In the genomic region with DNA sequence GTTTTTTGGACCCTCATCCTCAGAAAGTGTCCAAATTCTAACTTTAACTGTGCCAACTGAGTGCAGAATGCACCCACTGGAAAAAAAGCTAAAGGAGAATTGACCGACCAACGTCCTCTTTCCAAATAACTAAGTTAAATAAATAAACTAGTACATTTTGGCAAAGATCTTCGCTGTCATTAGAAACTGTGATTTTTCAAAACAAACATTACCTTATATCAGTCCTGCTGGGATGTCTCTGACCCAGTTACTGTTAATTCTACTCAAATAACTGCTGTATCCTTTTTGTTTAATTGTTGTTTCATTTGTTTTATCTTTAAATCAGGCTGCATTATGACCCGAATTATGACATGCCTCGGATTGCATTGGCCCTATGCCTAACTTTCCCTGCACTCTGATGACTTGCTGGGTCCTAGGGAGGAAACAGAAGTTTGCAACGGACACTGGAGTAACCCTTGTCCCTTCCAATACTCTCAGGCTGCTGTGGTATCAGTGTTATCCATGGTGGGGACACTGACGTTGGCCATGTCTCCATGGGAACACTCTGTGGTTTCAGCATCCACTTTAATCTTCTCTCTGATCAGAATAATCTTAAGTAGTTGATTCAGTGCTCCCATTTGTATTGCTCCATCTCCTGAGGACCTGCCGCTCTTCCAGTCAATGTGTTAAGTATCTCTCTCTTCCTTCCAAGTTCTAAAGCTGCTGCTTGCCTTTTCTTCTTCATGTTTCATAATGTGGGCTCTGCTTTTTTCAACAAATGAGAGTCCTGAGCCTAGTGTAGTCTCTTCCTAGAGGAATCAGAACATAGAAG, we compare ENCODE assay signal across 23 cellular contexts. TPM values are rescaled to one million over a fixed set of nuclear protein-coding genes. Genes with fewer than 3 reads are reported as not detected.
DNase-seq lines count a peak whose midpoint lies in the region; ATAC-seq, FAIRE-seq and TF ChIP-seq lines count a peak whose summit lies in the region.
"Had no signal": no experiment of that assay in that cellular context is flagged by ENCODE, and none has a peak within 500 bp of the region (broad histone marks: within the 10 kb centered on the region; RNA-seq: fewer than 3 reads in every experiment).

No MANE protein-coding gene starts in this region.

- BruUV-seq in HepG2 (replicated peaks; lab: Mats Ljungman, UMichigan) (no TSS peak), HCT116 (replicated peaks; lab: Mats Ljungman, UMichigan) (no TSS peak)

- H3K4me3 ChIP-seq in liver (ENCODE audit: low read depth in 1 of 3, low read length in 3 of 3) = no peak overlapping the region
- no peak overlapping the region for H3K4me3 ChIP-seq in HepG2 (replicated peaks in 1 of 3; ENCODE audit: insufficient read depth in 1 of 3, low read depth in 2 of 3, low read length in 3 of 3)
- H3K4me3 ChIP-seq in HCT116 (replicated peaks in 1 of 2; ENCODE audit: low read depth in 1 of 2, low read length in 2 of 2) = no peak overlapping the region
- H3K4me3 ChIP-seq in gastroesophageal sphincter = no peak overlapping the region
- H3K4me3 ChIP-seq: BLaER1, GM23338, HAP-1, SJCRH30 had no signal

- FAIRE-seq in HepG2 (lab: Jason Lieb, UNC) = no peak
- FAIRE-seq: HTR-8/SVneo had no signal

- H3K79me2 ChIP-seq in HepG2 (ENCODE audit: insufficient read depth, low read length) (no peaks in the 10 kb centered on the region), HCT116 (ENCODE audit: insufficient read depth, low read length) (no peaks in the 10 kb centered on the region)

- no peaks in the 10 kb centered on the region for H3K36me3 ChIP-seq in liver (ENCODE audit: control insufficient read depth in 4 of 4, insufficient read depth in 3 of 4, low read depth in 1 of 4, low read length in 3 of 4)
- H3K36me3 ChIP-seq in HepG2 (replicated peaks in 1 of 2; ENCODE audit: control insufficient read depth in 1 of 2, insufficient read depth in 2 of 2, low read length in 2 of 2) = no peaks in the 10 kb centered on the region
- H3K36me3 ChIP-seq in HCT116 (ENCODE audit: control insufficient read depth in 1 of 2, insufficient read depth in 2 of 2, low read length in 2 of 2) = no peaks in the 10 kb centered on the region
- H3K36me3 ChIP-seq in gastroesophageal sphincter = peaks cover 0 to 3% of the 10 kb centered on the region in 2 donors
- H3K36me3 ChIP-seq: HAP-1, SJCRH30 had no signal

- CTCF ChIA-PET in HepG2 (lab: Yijun Ruan, JAX; ENCODE audit: low intra/inter-chr PET ratio, low total read pairs) = interaction anchor here (1.9 kb wide), 1 partner anchor 80 kb away, joined by 6 read pairs; no protein-coding TSS in a partner anchor
- CTCF ChIA-PET in HCT116 (lab: Charles Lee) = interaction anchor here (0.9 to 3.1 kb wide), 3 partner anchors 10 to 118 kb away, joined by 3 to 21 read pairs (median 9); no protein-coding TSS in a partner anchor

- H3K9me2 ChIP-seq in HCT116 (ENCODE audit: insufficient read depth) = no peaks in the 10 kb centered on the region

- intact Hi-C loops in HepG2 (cut with micrococcal nuclease; ENCODE audit: unreplicated experiment) (no loop called here), HCT116 (cut with micrococcal nuclease) (no loop called here)

- RAD21 ChIA-PET in HCT116 (lab: Charles Lee; ENCODE audit: low non-redundant PET in 1 of 2, low total read pairs in 2 of 2, uncharacterized antibody in 2 of 2, unreplicated experiment in 2 of 2) = no interaction called here

- TF ChIP-seq EP300 in HepG2 (IDR thresholded peaks at IDR 0.05; ENCODE audit: low read depth in 2 of 2, low read length in 2 of 2) (no peak), HepG2 (CRISPR knock-in tag; IDR thresholded peaks at IDR 0.05; ENCODE audit: borderline replicate concordance) (no peak), gastroesophageal sphincter (IDR thresholded peaks at IDR 0.05) (no peak)

- DNase-seq in HepG2 (ENCODE audit: low spot score) = no peak
- DNase-seq in HCT116 (ENCODE audit: low read depth, low spot score) = no peak
- no peak for DNase-seq in SIG-M5 (lab: John Stamatoyannopoulos, UW)
- DNase-seq in DMS114 treated with DMSO at 0.1 percent for 48 hours (lab: John Stamatoyannopoulos, UW; ENCODE audit: unreplicated experiment) = no peak
- DNase-seq in DMS153 (lab: John Stamatoyannopoulos, UW) = no peak
- DNase-seq: Caco-2; CD4-positive, alpha-beta memory T cell; IMR-90; NCI-H1417; NCI-H1694 treated with DMSO at 0.1 percent for 48 hours; NCI-H2081 treated with DMSO at 0.1 percent for 48 hours; NCI-H446 treated with DMSO at 0.1 percent for 48 hours; NK-92 treated with Interleukin-12 subunit alpha and Interleukin-12 subunit beta, amount 100 ng/mL, for 24 hours; SJCRH30 had no signal

- H3K9ac ChIP-seq in liver (ENCODE audit: low read depth in 1 of 2, low read length in 2 of 2) (no peak overlapping the region), HepG2 (ENCODE audit: insufficient read depth, low read depth, low read length) (no peak overlapping the region), HCT116 (ENCODE audit: low read length) (no peak overlapping the region)
- H3K9ac ChIP-seq: BLaER1, KMS-11 had no signal

- POLR2A ChIA-PET in HepG2 (lab: Yijun Ruan, JAX) (interaction anchor here (1.5 kb wide), 1 partner anchor 19 kb away, joined by 4 read pairs; a partner anchor contains a TSS), HCT116 (lab: Charles Lee) (no interaction called here)

- H3K4me2 ChIP-seq in HepG2 (ENCODE audit: low read depth, low read length) (no peak overlapping the region), HCT116 (ENCODE audit: low read length) (no peak overlapping the region)
- H3K4me2 ChIP-seq: BLaER1, GM23338, KMS-11 had no signal

- 23% methylated on average over 8 of the region's 8 CpGs for WGBS in liver
- WGBS in HepG2 (ENCODE audit: low lambda C conversion rate) = under 1% methylated on average over 8 of the region's 8 CpGs
- WGBS in gastroesophageal sphincter (ENCODE audit: low coverage in 1 of 2), 2 donors = 27 to 29% methylated on average over 8 of the region's 8 CpGs

- TF ChIP-seq RAD21 in liver (IDR thresholded peaks at IDR 0.05) (no peak), HepG2 (CRISPR knock-in tag; IDR thresholded peaks at IDR 0.05) (no peak), HCT116 (IDR thresholded peaks at IDR 0.05; ENCODE audit: low read depth) (no peak)

- H4K20me1 ChIP-seq in HepG2 (ENCODE audit: insufficient read depth, low read length) (no peaks in the 10 kb centered on the region), HCT116 (ENCODE audit: insufficient read depth) (no peaks in the 10 kb centered on the region)
- H4K20me1 ChIP-seq: BLaER1 had no signal

- H3K4me1 ChIP-seq in liver (ENCODE audit: control insufficient read depth in 4 of 4, insufficient read depth in 4 of 4, low read length in 3 of 4) = peaks cover 6 to 20% (median 16%) of the 10 kb centered on the region in 4 donors
- no peaks in the 10 kb centered on the region for H3K4me1 ChIP-seq in HepG2 (ENCODE audit: insufficient read depth, low read length)
- H3K4me1 ChIP-seq in HCT116 (ENCODE audit: control insufficient read depth in 1 of 2, insufficient read depth in 2 of 2, low read length in 2 of 2) = peaks cover 3 to 10% of the 10 kb centered on the region in 2 experiments; a peak in 3 of 4 replicates
- peaks cover 0 to 15% (median 0%) of the 10 kb centered on the region in 3 donors for H3K4me1 ChIP-seq in gastroesophageal sphincter
- H3K4me1 ChIP-seq: Caco-2, SJCRH30 had no signal

- in situ Hi-C loops in HepG2 (cut with HindIII; ENCODE audit: extremely low pct_ligation_motif_present, low pct_unique_long_range_greater_than_20kb) = loop anchor here (5.0 kb wide), 2 partner anchors 81 to 136 kb away; no protein-coding TSS in a partner anchor

- no peaks in the 10 kb centered on the region for H3K9me3 ChIP-seq in liver (ENCODE audit: control insufficient read depth in 4 of 4, low read length in 3 of 4)
- no peaks in the 10 kb centered on the region for H3K9me3 ChIP-seq in HepG2 (ENCODE audit: low read length)
- no peaks in the 10 kb centered on the region for H3K9me3 ChIP-seq in HCT116 (ENCODE audit: control insufficient read depth in 1 of 2, insufficient read depth in 1 of 2, low read depth in 1 of 2, low read length in 2 of 2)
- H3K9me3 ChIP-seq in gastroesophageal sphincter = no peaks in the 10 kb centered on the region
- H3K9me3 ChIP-seq: BLaER1, Caco-2, HAP-1, SJCRH30 had no signal

- H2AFZ ChIP-seq in HepG2 (ENCODE audit: low read length) (no peak overlapping the region), HCT116 (ENCODE audit: low read depth, low read length, poor library complexity, severe bottlenecking) (peak overlapping the region; percentile 8)
- H2AFZ ChIP-seq: GM23338 had no signal

- no peak for TF ChIP-seq POLR2A in HepG2 (IDR thresholded peaks at IDR 0.05; ENCODE audit: insufficient read depth in 1 of 2, low read depth in 2 of 2, low read length in 2 of 2)
- no peak for TF ChIP-seq POLR2A in HCT116 (IDR thresholded peaks at IDR 0.05; ENCODE audit: borderline replicate concordance, extremely low read depth, insufficient read depth, insufficient read length)
- TF ChIP-seq POLR2A in gastroesophageal sphincter (IDR thresholded peaks at IDR 0.05) = no peak

- H3K27me3 ChIP-seq in liver (ENCODE audit: control insufficient read depth in 4 of 4, insufficient read depth in 4 of 4, low read length in 3 of 4) (no peaks in the 10 kb centered on the region), HepG2 (ENCODE audit: control insufficient read depth in 1 of 2, insufficient read depth in 2 of 2, low read length in 2 of 2) (no peaks in the 10 kb centered on the region), HCT116 (ENCODE audit: insufficient read depth, low read length) (no peaks in the 10 kb centered on the region), gastroesophageal sphincter (no peaks in the 10 kb centered on the region)
- H3K27me3 ChIP-seq: BLaER1, SJCRH30 had no signal

- no peak for TF ChIP-seq CTCF in liver (IDR thresholded peaks at IDR 0.05; ENCODE audit: low read depth, low read length, missing input control)
- TF ChIP-seq CTCF in HepG2 (CRISPR knock-in tag; IDR thresholded peaks at IDR 0.05) = no peak
- no peak for TF ChIP-seq CTCF in HCT116 (IDR thresholded peaks at IDR 0.05 in 2 of 3, conservative IDR thresholded peaks at IDR 0.05 in 1 of 3; ENCODE audit: borderline replicate concordance in 1 of 3, insufficient read depth in 1 of 3, low read depth in 2 of 3, low read length in 2 of 3)
- TF ChIP-seq CTCF in gastroesophageal sphincter (IDR thresholded peaks at IDR 0.05) = no peak

- ATAC-seq in HepG2 (no peak), HCT116 (no peak), gastroesophageal sphincter (peak; percentile 59)
- ATAC-seq: GM23338 had no signal

- H3K27ac ChIP-seq in liver (ENCODE audit: low read depth in 1 of 2, low read length in 2 of 2) = peak overlapping the region in 1 of 2 donors; percentile 17
- H3K27ac ChIP-seq in HepG2 (ENCODE audit: extremely low read length, insufficient read depth, low read length) = no peak overlapping the region
- H3K27ac ChIP-seq in HCT116 (ENCODE audit: low read depth, low read length) = no peak overlapping the region
- H3K27ac ChIP-seq in gastroesophageal sphincter = no peak overlapping the region
- H3K27ac ChIP-seq: BLaER1, KMS-11, RWPE1, SJCRH30 had no signal

RNA-seq across cellular contexts. Expression of a gene that starts 11.1 kb away (rescaled TPM):
- total RNA-seq in liver (under 1 TPM in 1 of 2 donors, not detected in 1; 0.25 TPM), HepG2 (2016; rRNA removed; fragmentation: Illumina TruSeq; extraction: Trizol) (not detected in 2 replicates), HCT116 (2021; ENCODE audit: unreplicated experiment) (not detected), gastroesophageal sphincter (not detected)
- polyA plus RNA-seq in liver (not detected), HepG2 (2011; rRNA removed) (not detected in 2 replicates)
- total RNA-seq in HepG2 (2016; cell fraction: cytosol; rRNA removed; fragmentation: Illumina TruSeq; extraction: Trizol; ENCODE audit: low read depth) = not detected in 2 replicates
- total RNA-seq in HepG2 (2016; cell fraction: insoluble cytoplasmic fraction; rRNA removed; fragmentation: Illumina TruSeq; extraction: Trizol) = not detected in 2 replicates
- not detected in 2 replicates for total RNA-seq in HepG2 (2016; cell fraction: membrane; rRNA removed; fragmentation: Illumina TruSeq; extraction: Trizol)
- total RNA-seq in HepG2 (2016; cell fraction: nucleus; rRNA removed; fragmentation: Illumina TruSeq; extraction: Trizol) = not detected in 2 replicates
- polyA plus RNA-seq in HepG2 (2011; cell fraction: cytosol; rRNA removed) = not detected in 2 replicates
- polyA plus RNA-seq in HepG2 (2011; cell fraction: nucleus; rRNA removed) = not detected in 2 replicates
- not detected in 2 replicates for polyA plus RNA-seq in HepG2 (2012)
- polyA plus RNA-seq in HepG2 (2016; cell fraction: cytosol; fragmentation: Illumina TruSeq; extraction: Trizol; ENCODE audit: low read depth) = not detected in 2 replicates
- not detected in 2 replicates for polyA plus RNA-seq in HepG2 (2016; cell fraction: insoluble cytoplasmic fraction; fragmentation: Illumina TruSeq; extraction: Trizol; ENCODE audit: low read depth)
- polyA plus RNA-seq in HepG2 (2016; cell fraction: membrane; fragmentation: Illumina TruSeq; extraction: Trizol; ENCODE audit: low read depth) = not detected in 2 replicates
- polyA plus RNA-seq in HepG2 (2016; cell fraction: nucleus; fragmentation: Illumina TruSeq; extraction: Trizol; ENCODE audit: insufficient read depth, low read depth) = not detected in 2 replicates
- polyA minus RNA-seq in HepG2 (2011; rRNA and poly(A)+ RNA removed; ENCODE audit: low replicate concordance) = not detected in 2 replicates
- not detected in 2 replicates for polyA minus RNA-seq in HepG2 (2011; cell fraction: cytosol; rRNA and poly(A)+ RNA removed)
- 0.50 TPM in 1 of 2 replicates, not detected in the other for polyA minus RNA-seq in HepG2 (2011; cell fraction: nucleus; rRNA and poly(A)+ RNA removed)
- not detected in 2 replicates for polyA plus RNA-seq in HCT116 (2012)
- total RNA-seq: Caco-2; CD4-positive, alpha-beta memory T cell; GM23338; IMR-90; SJCRH30; T-helper 1 cell treated with Interleukin-12 subunit alpha and Interleukin-12 subunit beta and Interleukin-4 antibody, amounts not matched to agents 30 ng/mL and 1 ng/mL, for 36 hours had no signal
- polyA plus RNA-seq: CD4-positive, alpha-beta memory T cell; GM23338; IMR-90 had no signal

RNA-seq across cellular contexts. Expression of a gene that starts 19.0 kb away (rescaled TPM):
- total RNA-seq in liver (10 to 100 TPM; 14.0 to 14.5 TPM), HepG2 (2016; rRNA removed; fragmentation: Illumina TruSeq; extraction: Trizol) (17.7 and 32.7 TPM in 2 replicates), HCT116 (2021; ENCODE audit: unreplicated experiment) (16.4 TPM), gastroesophageal sphincter (10 to 100 TPM; 20.5 to 32.1 (median 24.4) TPM)
- polyA plus RNA-seq in liver (1 to 10 TPM; 5.6 to 5.7 TPM), HepG2 (2011; rRNA removed) (8.1 and 8.7 TPM in 2 replicates)
- 0.97 and 1.3 TPM in 2 replicates for total RNA-seq in HepG2 (2016; cell fraction: cytosol; rRNA removed; fragmentation: Illumina TruSeq; extraction: Trizol; ENCODE audit: low read depth)
- total RNA-seq in HepG2 (2016; cell fraction: insoluble cytoplasmic fraction; rRNA removed; fragmentation: Illumina TruSeq; extraction: Trizol) = 18.9 and 31.5 TPM in 2 replicates
- total RNA-seq in HepG2 (2016; cell fraction: membrane; rRNA removed; fragmentation: Illumina TruSeq; extraction: Trizol) = 6.7 TPM in 2 replicates
- 18.4 and 19.1 TPM in 2 replicates for total RNA-seq in HepG2 (2016; cell fraction: nucleus; rRNA removed; fragmentation: Illumina TruSeq; extraction: Trizol)
- 3.5 and 5.6 TPM in 2 replicates for polyA plus RNA-seq in HepG2 (2011; cell fraction: cytosol; rRNA removed)
- 5.5 and 7.7 TPM in 2 replicates for polyA plus RNA-seq in HepG2 (2011; cell fraction: nucleus; rRNA removed)
- 9.0 and 9.5 TPM in 2 replicates for polyA plus RNA-seq in HepG2 (2012)
- 0.41 and 0.60 TPM in 2 replicates for polyA plus RNA-seq in HepG2 (2016; cell fraction: cytosol; fragmentation: Illumina TruSeq; extraction: Trizol; ENCODE audit: low read depth)
- polyA plus RNA-seq in HepG2 (2016; cell fraction: insoluble cytoplasmic fraction; fragmentation: Illumina TruSeq; extraction: Trizol; ENCODE audit: low read depth) = 19.1 and 20.6 TPM in 2 replicates
- 2.8 and 3.2 TPM in 2 replicates for polyA plus RNA-seq in HepG2 (2016; cell fraction: membrane; fragmentation: Illumina TruSeq; extraction: Trizol; ENCODE audit: low read depth)
- 14.1 and 14.6 TPM in 2 replicates for polyA plus RNA-seq in HepG2 (2016; cell fraction: nucleus; fragmentation: Illumina TruSeq; extraction: Trizol; ENCODE audit: insufficient read depth, low read depth)
- 11.0 TPM in 2 replicates for polyA minus RNA-seq in HepG2 (2011; rRNA and poly(A)+ RNA removed; ENCODE audit: low replicate concordance)
- polyA minus RNA-seq in HepG2 (2011; cell fraction: cytosol; rRNA and poly(A)+ RNA removed) = 11.7 and 13.1 TPM in 2 replicates
- 38.1 and 39.8 TPM in 2 replicates for polyA minus RNA-seq in HepG2 (2011; cell fraction: nucleus; rRNA and poly(A)+ RNA removed)
- 7.8 and 10.2 TPM in 2 replicates for polyA plus RNA-seq in HCT116 (2012)

RNA-seq across cellular contexts. Expression of a gene that starts 34.5 kb away (rescaled TPM):
- not detected for total RNA-seq in liver
- not detected for polyA plus RNA-seq in liver
- not detected in 2 replicates for total RNA-seq in HepG2 (2016; rRNA removed; fragmentation: Illumina TruSeq; extraction: Trizol)
- total RNA-seq in HepG2 (2016; cell fraction: cytosol; rRNA removed; fragmentation: Illumina TruSeq; extraction: Trizol; ENCODE audit: low read depth) = not detected in 2 replicates
- not detected in 2 replicates for total RNA-seq in HepG2 (2016; cell fraction: insoluble cytoplasmic fraction; rRNA removed; fragmentation: Illumina TruSeq; extraction: Trizol)
- total RNA-seq in HepG2 (2016; cell fraction: membrane; rRNA removed; fragmentation: Illumina TruSeq; extraction: Trizol) = not detected in 2 replicates
- total RNA-seq in HepG2 (2016; cell fraction: nucleus; rRNA removed; fragmentation: Illumina TruSeq; extraction: Trizol) = not detected in 2 replicates
- not detected in 2 replicates for polyA plus RNA-seq in HepG2 (2011; rRNA removed)
- polyA plus RNA-seq in HepG2 (2011; cell fraction: cytosol; rRNA removed) = not detected in 2 replicates
- polyA plus RNA-seq in HepG2 (2011; cell fraction: nucleus; rRNA removed) = not detected in 2 replicates
- polyA plus RNA-seq in HepG2 (2012) = not detected in 2 replicates
- polyA plus RNA-seq in HepG2 (2016; cell fraction: cytosol; fragmentation: Illumina TruSeq; extraction: Trizol; ENCODE audit: low read depth) = not detected in 2 replicates
- polyA plus RNA-seq in HepG2 (2016; cell fraction: insoluble cytoplasmic fraction; fragmentation: Illumina TruSeq; extraction: Trizol; ENCODE audit: low read depth) = not detected in 2 replicates
- polyA plus RNA-seq in HepG2 (2016; cell fraction: membrane; fragmentation: Illumina TruSeq; extraction: Trizol; ENCODE audit: low read depth) = not detected in 2 replicates
- polyA plus RNA-seq in HepG2 (2016; cell fraction: nucleus; fragmentation: Illumina TruSeq; extraction: Trizol; ENCODE audit: insufficient read depth, low read depth) = not detected in 2 replicates
- polyA minus RNA-seq in HepG2 (2011; rRNA and poly(A)+ RNA removed; ENCODE audit: low replicate concordance) = not detected in 2 replicates
- polyA minus RNA-seq in HepG2 (2011; cell fraction: cytosol; rRNA and poly(A)+ RNA removed) = not detected in 2 replicates
- polyA minus RNA-seq in HepG2 (2011; cell fraction: nucleus; rRNA and poly(A)+ RNA removed) = not detected in 2 replicates
- total RNA-seq in HCT116 (2021; ENCODE audit: unreplicated experiment) = not detected
- not detected in 2 replicates for polyA plus RNA-seq in HCT116 (2012)
- total RNA-seq in gastroesophageal sphincter = not detected
- total RNA-seq: Caco-2; CD4-positive, alpha-beta memory T cell; GM23338; IMR-90; SJCRH30; T-helper 1 cell treated with Interleukin-12 subunit alpha and Interleukin-12 subunit beta and Interleukin-4 antibody, amounts not matched to agents 30 ng/mL and 1 ng/mL, for 36 hours had no signal
- polyA plus RNA-seq: CD4-positive, alpha-beta memory T cell; GM23338; IMR-90 had no signal

RNA-seq across cellular contexts. Expression of a gene that starts 51.6 kb away (rescaled TPM):
- total RNA-seq in liver (not detected), HepG2 (2016; rRNA removed; fragmentation: Illumina TruSeq; extraction: Trizol) (not detected in 2 replicates), HCT116 (2021; ENCODE audit: unreplicated experiment) (not detected), gastroesophageal sphincter (not detected)
- polyA plus RNA-seq in liver (not detected), HepG2 (2011; rRNA removed) (not detected in 2 replicates)
- not detected in 2 replicates for total RNA-seq in HepG2 (2016; cell fraction: cytosol; rRNA removed; fragmentation: Illumina TruSeq; extraction: Trizol; ENCODE audit: low read depth)
- not detected in 2 replicates for total RNA-seq in HepG2 (2016; cell fraction: insoluble cytoplasmic fraction; rRNA removed; fragmentation: Illumina TruSeq; extraction: Trizol)
- not detected in 2 replicates for total RNA-seq in HepG2 (2016; cell fraction: membrane; rRNA removed; fragmentation: Illumina TruSeq; extraction: Trizol)
- not detected in 2 replicates for total RNA-seq in HepG2 (2016; cell fraction: nucleus; rRNA removed; fragmentation: Illumina TruSeq; extraction: Trizol)
- not detected in 2 replicates for polyA plus RNA-seq in HepG2 (2011; cell fraction: cytosol; rRNA removed)
- polyA plus RNA-seq in HepG2 (2011; cell fraction: nucleus; rRNA removed) = not detected in 2 replicates
- not detected in 2 replicates for polyA plus RNA-seq in HepG2 (2012)
- polyA plus RNA-seq in HepG2 (2016; cell fraction: cytosol; fragmentation: Illumina TruSeq; extraction: Trizol; ENCODE audit: low read depth) = not detected in 2 replicates
- not detected in 2 replicates for polyA plus RNA-seq in HepG2 (2016; cell fraction: insoluble cytoplasmic fraction; fragmentation: Illumina TruSeq; extraction: Trizol; ENCODE audit: low read depth)
- not detected in 2 replicates for polyA plus RNA-seq in HepG2 (2016; cell fraction: membrane; fragmentation: Illumina TruSeq; extraction: Trizol; ENCODE audit: low read depth)
- polyA plus RNA-seq in HepG2 (2016; cell fraction: nucleus; fragmentation: Illumina TruSeq; extraction: Trizol; ENCODE audit: insufficient read depth, low read depth) = not detected in 2 replicates
- polyA minus RNA-seq in HepG2 (2011; rRNA and poly(A)+ RNA removed; ENCODE audit: low replicate concordance) = not detected in 2 replicates
- polyA minus RNA-seq in HepG2 (2011; cell fraction: cytosol; rRNA and poly(A)+ RNA removed) = not detected in 2 replicates
- not detected in 2 replicates for polyA minus RNA-seq in HepG2 (2011; cell fraction: nucleus; rRNA and poly(A)+ RNA removed)
- not detected in 2 replicates for polyA plus RNA-seq in HCT116 (2012)
- total RNA-seq: Caco-2; CD4-positive, alpha-beta memory T cell; GM23338; IMR-90; SJCRH30; T-helper 1 cell treated with Interleukin-12 subunit alpha and Interleukin-12 subunit beta and Interleukin-4 antibody, amounts not matched to agents 30 ng/mL and 1 ng/mL, for 36 hours had no signal
- polyA plus RNA-seq: CD4-positive, alpha-beta memory T cell; GM23338; IMR-90 had no signal
